In genomic region chr1:68198752-68199151, GRCh38 we compare ENCODE assay signal across 16 cellular contexts. TPM values are rescaled to one million over a fixed set of nuclear protein-coding genes. Genes with fewer than 3 reads are reported as not detected.
DNase-seq lines count a peak whose midpoint lies in the region; TF ChIP-seq lines count a peak whose summit lies in the region.
"Had no signal": no experiment of that assay in that cellular context is flagged by ENCODE, and none has a peak within 500 bp of the region (broad histone marks: within the 10 kb centered on the region; RNA-seq: fewer than 3 reads in every experiment).

No MANE protein-coding gene starts in this region.

- DNase-seq in Caco-2 (no peak), HT1080 (ENCODE audit: low read depth) (peak; percentile 65), choroid plexus epithelial cell (ENCODE audit: low read depth) (peak; percentile 33), mesothelial cell of epicardium (ENCODE audit: low spot score in 2 of 2, unreplicated experiment in 2 of 2) (no peak), cortex of kidney (lab: John Stamatoyannopoulos, UW) (no peak), OCI-LY7 (ENCODE audit: low spot score) (no peak), NCI-H524 treated with DMSO at 0.1 percent for 48 hours (lab: John Stamatoyannopoulos, UW) (no peak), Kasumi-1 (lab: John Stamatoyannopoulos, UW) (no peak)
- DNase-seq: activated CD4-positive, alpha-beta T cell treated with anti-CD3 and anti-CD28 coated beads, Interleukin-2, amount 50 U/mL, for 4 hours; activated T-cell treated with anti-CD3 and anti-CD28 coated beads, Interleukin-2, amount 50 U/mL, for 72 hours; adrenal gland; AML-193; NCI-H1436; SIG-M5 had no signal

- no peak overlapping the region for H3K4me3 Mint-ChIP-seq in Caco-2 (ENCODE audit: unreplicated experiment)
- no peak overlapping the region for H3K4me3 Mint-ChIP-seq in mesothelial cell of epicardium
- H3K4me3 Mint-ChIP-seq: activated T-cell treated with anti-CD3 and anti-CD28 coated beads, Interleukin-2, amount 50 U/mL, for 72 hours had no signal

- no TSS peak for BruUV-seq in Caco-2 (replicated peaks; lab: Mats Ljungman, UMichigan)
- no TSS peak for BruUV-seq in OCI-LY7 (replicated peaks; lab: Mats Ljungman, UMichigan)

- CTCF ChIA-PET in Caco-2 (lab: Charles Lee) (no interaction called here), OCI-LY7 (lab: Charles Lee; ENCODE audit: unreplicated experiment) (no interaction called here)

- H3K4me1 Mint-ChIP-seq in Caco-2 (ENCODE audit: low read depth, unreplicated experiment): peaks cover 26% of the 10 kb centered on the region
- peaks cover 57% of the 10 kb centered on the region for H3K4me1 Mint-ChIP-seq in mesothelial cell of epicardium

- H3K9me2 ChIP-seq in OCI-LY7 (ENCODE audit: insufficient read depth, low read length): no peaks in the 10 kb centered on the region

- H3K4me3 ChIP-seq in Caco-2 (ENCODE audit: low read depth, low read length) (no peak overlapping the region), choroid plexus epithelial cell (ENCODE audit: low read depth, low read length) (no peak overlapping the region), OCI-LY7 (ENCODE audit: low read depth, low read length, poor library complexity, severe bottlenecking) (no peak overlapping the region)
- H3K4me3 ChIP-seq: adrenal gland, K562 had no signal

- H3K27me3 ChIP-seq in Caco-2 (replicated peaks; ENCODE audit: control insufficient read depth, insufficient read depth, low read length): no peaks in the 10 kb centered on the region
- H3K27me3 ChIP-seq: adrenal gland had no signal

- H3K9me3 Mint-ChIP-seq in Caco-2 (ENCODE audit: unreplicated experiment) (no peaks in the 10 kb centered on the region), mesothelial cell of epicardium (no peaks in the 10 kb centered on the region)
- H3K9me3 Mint-ChIP-seq: activated T-cell treated with anti-CD3 and anti-CD28 coated beads, Interleukin-2, amount 50 U/mL, for 72 hours had no signal

- H3K9me3 ChIP-seq in Caco-2 (no peaks in the 10 kb centered on the region), OCI-LY7 (ENCODE audit: low read length) (no peaks in the 10 kb centered on the region)
- H3K9me3 ChIP-seq: adrenal gland had no signal

- intact Hi-C loops in Caco-2 (cut with micrococcal nuclease; ENCODE audit: unreplicated experiment): loop anchor here (10.0 kb wide), 1 partner anchor 74 kb away; no protein-coding TSS in a partner anchor
- intact Hi-C loops in OCI-LY7 (cut with micrococcal nuclease; ENCODE audit: unreplicated experiment): no loop called here

- H3K27ac ChIP-seq in OCI-LY7 (ENCODE audit: low read depth, low read length, poor library complexity, severe bottlenecking): no peak overlapping the region
- H3K27ac ChIP-seq: adrenal gland, parathyroid adenoma had no signal

- H3K79me2 ChIP-seq in OCI-LY7 (ENCODE audit: insufficient read depth, low read depth, low read length): no peaks in the 10 kb centered on the region
- H3K79me2 ChIP-seq: parathyroid adenoma had no signal

- peak overlapping the region; percentile 85 for H3K27ac Mint-ChIP-seq in Caco-2 (ENCODE audit: unreplicated experiment)
- H3K27ac Mint-ChIP-seq in mesothelial cell of epicardium: peak overlapping the region; percentile 44
- H3K27ac Mint-ChIP-seq: activated T-cell treated with anti-CD3 and anti-CD28 coated beads, Interleukin-2, amount 50 U/mL, for 72 hours had no signal

- no peak overlapping the region for H3K4me2 ChIP-seq in OCI-LY7 (ENCODE audit: low read length)

- TF ChIP-seq CTCF in Caco-2 (IDR thresholded peaks at IDR 0.05; ENCODE audit: insufficient read depth in 1 of 2, low read depth in 1 of 2, low read length in 1 of 2, severe bottlenecking in 1 of 2, unreplicated experiment in 1 of 2) (no peak), choroid plexus epithelial cell (conservative IDR thresholded peaks at IDR 0.05; ENCODE audit: low read depth, low read length) (no peak), mesothelial cell of epicardium (IDR thresholded peaks at IDR 0.05; ENCODE audit: unreplicated experiment) (no peak), OCI-LY7 (conservative IDR thresholded peaks at IDR 0.05; ENCODE audit: low read length) (no peak)

- no peaks in the 10 kb centered on the region for H3K36me3 ChIP-seq in Caco-2 (ENCODE audit: control insufficient read depth, insufficient read depth, low read length)
- H3K36me3 ChIP-seq in OCI-LY7 (ENCODE audit: insufficient read depth, low read length): no peaks in the 10 kb centered on the region
- H3K36me3 ChIP-seq: adrenal gland had no signal

- H4K20me1 ChIP-seq in OCI-LY7 (ENCODE audit: insufficient read depth, low read length): no peaks in the 10 kb centered on the region

- H2AFZ ChIP-seq in OCI-LY7 (ENCODE audit: low read length): no peak overlapping the region
- H2AFZ ChIP-seq: parathyroid adenoma had no signal

- POLR2A ChIA-PET in Caco-2 (lab: Charles Lee): no interaction called here
- POLR2A ChIA-PET in OCI-LY7 (lab: Charles Lee): interaction anchor here (0.6 to 1.5 kb wide), 2 partner anchors 13 to 100 kb away, joined by 3 to 5 read pairs; no protein-coding TSS in a partner anchor

- peaks cover 10% of the 10 kb centered on the region for H3K36me3 Mint-ChIP-seq in Caco-2 (ENCODE audit: insufficient read depth, unreplicated experiment)
- peaks cover 6% of the 10 kb centered on the region for H3K36me3 Mint-ChIP-seq in mesothelial cell of epicardium

- H3K27me3 Mint-ChIP-seq in Caco-2 (ENCODE audit: insufficient read depth, unreplicated experiment) (no peaks in the 10 kb centered on the region), mesothelial cell of epicardium (ENCODE audit: low read depth) (no peaks in the 10 kb centered on the region)

- H3K4me1 ChIP-seq in Caco-2 (peaks cover 37% of the 10 kb centered on the region), OCI-LY7 (ENCODE audit: insufficient read depth, low read length, poor library complexity, severe bottlenecking) (no peaks in the 10 kb centered on the region)
- H3K4me1 ChIP-seq: adrenal gland, parathyroid adenoma had no signal

RNA-seq across cellular contexts. Expression of gene WLS, which starts 33.6 kb away (rescaled TPM):
- 70.6 and 72.3 TPM in 2 replicates for total RNA-seq in Caco-2 (2022)
- 40.5 and 61.4 TPM in 2 replicates for total RNA-seq in HT1080 (2014; rRNA removed; shearing (Covaris generic))
- 55.1 and 56.2 TPM in 2 replicates for polyA plus RNA-seq in HT1080 (2015; cell fraction: cytosol; rRNA removed)
- 100 and 123 TPM in 2 replicates for polyA plus RNA-seq in HT1080 (2015; cell fraction: nucleus; rRNA removed)
- 203 to 225 TPM (median 217 TPM) in 3 replicates for total RNA-seq in mesothelial cell of epicardium
- total RNA-seq in OCI-LY7 (2014; rRNA removed; shearing (Covaris generic)): not detected in 2 replicates
- 0.31 TPM in 1 of 2 replicates, not detected in the other for total RNA-seq in OCI-LY7 (2022)
- total RNA-seq: activated T-cell treated with anti-CD3 and anti-CD28 coated beads, Interleukin-2, amount 50 U/mL, for 72 hours had no signal
- polyA plus RNA-seq: K562 had no signal

Comparison
In these comparisons a context has a peak if more than half of its experiments do, and no peak if none do; other contexts are left out.
1. DNase-seq: peak in HT1080 (single experiment) and choroid plexus epithelial cell (single experiment); none in Caco-2 (0 of 2), mesothelial cell of epicardium (0 of 2), cortex of kidney (single experiment), OCI-LY7 (single experiment), NCI-H524 treated with DMSO at 0.1 percent for 48 hours (single experiment) and Kasumi-1 (0 of 2).
2. RNA of gene WLS, which starts 33.6 kb away (total RNA-seq): 203 to 225 TPM in mesothelial cell of epicardium, 70.6 to 72.3 TPM in Caco-2 and 40.5 to 61.4 TPM in HT1080; 0.31 TPM in OCI-LY7; every median in the first group is over 10 times any median in the second.